In genomic region chr10:78458983-78459638, GRCh38 we compare ENCODE assay signal across 1 cellular context.
TF ChIP-seq lines count a peak whose summit lies in the region.

No MANE protein-coding gene starts in this region.

TF ChIP-seq in HepG2, 621 proteins besides CTCF, POLR2A, EP300 and RAD21 (continued from another document and continues in another):
- no peak for TF ChIP-seq ZHX2 (IDR thresholded peaks at IDR 0.05; ENCODE audit: low read depth)
- peak; percentile 64; the same call in 1 of the 2 replicates for TF ChIP-seq ZHX2 (CRISPR knock-in tag; IDR thresholded peaks at IDR 0.05; ENCODE audit: borderline replicate concordance)
- TF ChIP-seq IKZF5 (CRISPR knock-in tag; IDR thresholded peaks at IDR 0.05) = peak; percentile 93
- TF ChIP-seq ZNF12 (CRISPR knock-in tag; IDR thresholded peaks at IDR 0.05) = peak; percentile 76; the same call in 1 of the 2 replicates
- TF ChIP-seq SOX13 (IDR thresholded peaks at IDR 0.05) = peak; percentile 97
- peak in 1 of 2 experiments; percentile 98; a peak in 2 of 4 replicates for TF ChIP-seq SOX13 (CRISPR knock-in tag; conservative IDR thresholded peaks at IDR 0.05 in 1 of 2, IDR thresholded peaks at IDR 0.05 in 1 of 2)
- TF ChIP-seq FOXC1 (CRISPR knock-in tag; IDR thresholded peaks at IDR 0.05; ENCODE audit: borderline replicate concordance) = no peak
- peak; percentile 82 for TF ChIP-seq THAP11 (CRISPR knock-in tag; IDR thresholded peaks at IDR 0.05)
- peak; percentile 79; the same call in 1 of the 2 replicates for TF ChIP-seq HNF1B (CRISPR knock-in tag; IDR thresholded peaks at IDR 0.05)
- no peak for TF ChIP-seq MATR3 (CRISPR knock-in tag; IDR thresholded peaks at IDR 0.05)
- no peak for TF ChIP-seq ZXDC (CRISPR knock-in tag; IDR thresholded peaks at IDR 0.05)
- peak; percentile 67; the same call in 1 of the 2 replicates for TF ChIP-seq ZNF784 (CRISPR knock-in tag; IDR thresholded peaks at IDR 0.05; ENCODE audit: borderline replicate concordance)
- TF ChIP-seq EZH2 (conservative IDR thresholded peaks at IDR 0.05; ENCODE audit: low read depth, low read length) = no peak
- TF ChIP-seq HNF4A (CRISPR knock-in tag; IDR thresholded peaks at IDR 0.05) = peak; percentile 94
- no peak for TF ChIP-seq ZNF570 (CRISPR knock-in tag; IDR thresholded peaks at IDR 0.05; ENCODE audit: borderline replicate concordance)
- no peak for TF ChIP-seq UBTF (CRISPR knock-in tag; IDR thresholded peaks at IDR 0.05)
- no peak for TF ChIP-seq E2F2 (CRISPR knock-in tag; IDR thresholded peaks at IDR 0.05; ENCODE audit: borderline replicate concordance)
- peak; percentile 89 for TF ChIP-seq ZSCAN9 (CRISPR knock-in tag; IDR thresholded peaks at IDR 0.05; ENCODE audit: borderline replicate concordance)
- peak; percentile 60; the same call in 1 of the 2 replicates for TF ChIP-seq RXRA (CRISPR knock-in tag; IDR thresholded peaks at IDR 0.05)
- peak; percentile 100 for TF ChIP-seq ISL2 (CRISPR knock-in tag; IDR thresholded peaks at IDR 0.05)
- no peak for TF ChIP-seq ZNF547 (CRISPR knock-in tag; IDR thresholded peaks at IDR 0.05)
- TF ChIP-seq CHCHD3 (CRISPR knock-in tag; IDR thresholded peaks at IDR 0.05) = no peak
- no peak for TF ChIP-seq ZNF33A (CRISPR knock-in tag; IDR thresholded peaks at IDR 0.05; ENCODE audit: borderline replicate concordance)
- TF ChIP-seq ZNF674 (CRISPR knock-in tag; IDR thresholded peaks at IDR 0.05; ENCODE audit: low read depth) = no peak
- TF ChIP-seq ERF (CRISPR knock-in tag; IDR thresholded peaks at IDR 0.05) = peak; percentile 82; the same call in 1 of the 2 replicates
- TF ChIP-seq XBP1 (CRISPR knock-in tag; IDR thresholded peaks at IDR 0.05) = no peak; the same call in 1 of the 2 replicates
- TF ChIP-seq ZBTB4 (CRISPR knock-in tag; IDR thresholded peaks at IDR 0.05; ENCODE audit: borderline replicate concordance) = no peak
- peak; percentile 77; the same call in 1 of the 2 replicates for TF ChIP-seq HOXA5 (CRISPR knock-in tag; IDR thresholded peaks at IDR 0.05)
- TF ChIP-seq BCLAF1 (IDR thresholded peaks at IDR 0.05) = no peak
- TF ChIP-seq REL (CRISPR knock-in tag; conservative IDR thresholded peaks at IDR 0.05) = 0 out of 2 replicates have a peak, but pooled peaks have one; percentile 30
